In the genomic region with DNA sequence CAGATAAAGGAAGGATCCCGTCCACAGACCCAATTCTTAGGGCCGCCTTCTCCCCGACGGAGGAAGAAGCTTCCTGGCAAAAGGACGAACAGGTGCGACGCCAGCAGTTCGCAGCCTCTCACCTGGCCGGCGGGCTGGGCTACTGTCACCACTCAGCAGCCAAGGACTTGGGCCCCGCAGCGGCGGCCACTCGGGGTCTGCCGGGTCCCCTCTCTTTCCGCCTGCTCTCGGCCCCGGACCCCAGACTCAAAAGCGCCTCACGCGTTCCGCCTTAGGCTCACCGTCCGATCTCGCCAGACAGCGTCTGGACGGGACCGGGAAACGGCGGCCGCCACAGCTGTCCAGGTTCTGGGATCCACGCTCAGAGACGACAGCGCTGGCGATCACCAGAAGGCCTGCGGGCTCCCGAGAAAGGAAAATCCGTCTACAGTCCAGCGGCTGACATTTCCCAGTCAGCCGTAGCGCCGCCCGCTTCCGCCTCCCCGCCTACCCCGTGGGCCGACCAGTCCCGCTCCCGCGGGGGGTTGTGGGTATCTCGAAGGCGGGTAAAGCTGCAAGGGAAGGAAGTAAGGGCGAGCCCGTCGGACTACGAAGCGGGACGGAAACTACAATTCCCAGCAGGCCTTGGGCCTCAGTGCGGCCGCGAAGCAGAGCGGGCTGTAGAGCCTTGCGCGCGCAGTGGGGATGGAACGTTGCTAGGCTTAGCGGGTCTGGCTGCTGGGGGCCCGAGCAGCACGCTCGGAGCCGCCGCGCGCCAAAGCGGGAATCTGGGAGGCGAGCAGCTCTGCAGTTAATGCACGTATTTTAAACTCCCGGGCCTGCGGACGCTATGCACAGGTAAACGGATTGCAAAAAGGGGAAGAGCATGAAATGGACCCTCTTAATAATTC, we compare ENCODE assay signal across 8 cellular contexts. TPM values are rescaled to one million over a fixed set of nuclear protein-coding genes. Genes with fewer than 3 reads are reported as not detected.
DNase-seq lines count a peak whose midpoint lies in the region; ATAC-seq, FAIRE-seq and TF ChIP-seq lines count a peak whose summit lies in the region.

Gene LMBRD2 (minus strand): TSS at position 454 of the 890 bp plus-strand sequence. CDS start 8,538 bp downstream, outside the sequence.
Gene SKP2 (plus strand): TSS at position 678 of the 890 bp plus-strand sequence. CDS start 152 bp downstream, at position 830.

- FAIRE-seq in GM12892 (lab: Jason Lieb, UNC): peak; percentile 99

- H3K9me3 ChIP-seq in heart right ventricle (no peaks in the 10 kb centered on the region), upper lobe of left lung (no peaks in the 10 kb centered on the region)

- H3K27ac ChIP-seq in heart right ventricle (peak within 1 kb of the TSS; percentile 62 to 92 (median 88)), upper lobe of left lung (peak within 1 kb of the TSS; percentile 79 to 92 (median 82))

- DNase-seq in GM12892 (ENCODE audit: insufficient read length) (peak; percentile 82), NCI-H146 (lab: John Stamatoyannopoulos, UW) (peak; percentile 99), T-helper 1 cell (peak; percentile 92 to 97 (median 96)), amniotic epithelial cell (ENCODE audit: low read depth) (peak; percentile 98), heart right ventricle (peak; percentile 96 to 99), posterior cingulate gyrus (peak; percentile 98 to 100 (median 99)), upper lobe of left lung (peak; percentile 97 to 99)

- no peak for TF ChIP-seq CTCF in heart right ventricle (IDR thresholded peaks at IDR 0.05)
- TF ChIP-seq CTCF in upper lobe of left lung (IDR thresholded peaks at IDR 0.05): peak in 1 of 6 experiments; percentile 14

- H3K36me3 ChIP-seq in heart right ventricle (peaks cover 0 to 35% (median 0%) of the 10 kb centered on the region in 9 donors), upper lobe of left lung (peaks cover 0 to 12% (median 3%) of the 10 kb centered on the region in 4 donors)

- no peak for TF ChIP-seq EP300 in upper lobe of left lung (IDR thresholded peaks at IDR 0.05)

- H3K27me3 ChIP-seq in heart right ventricle: no peaks in the 10 kb centered on the region
- no peaks in the 10 kb centered on the region for H3K27me3 ChIP-seq in upper lobe of left lung

- H3K4me1 ChIP-seq in heart right ventricle (peaks cover 2 to 58% (median 38%) of the 10 kb centered on the region in 9 donors), upper lobe of left lung (peaks cover 25 to 53% (median 29%) of the 10 kb centered on the region in 4 donors)

- ATAC-seq in HG02852 (IDR thresholded peaks at IDR 0.05; ENCODE audit: unreplicated experiment): peak; percentile 98
- peak; percentile 99 to 100 (median 99) for ATAC-seq in heart right ventricle
- ATAC-seq in upper lobe of left lung (ENCODE audit: low FRiP score in 2 of 2): peak; percentile 100

- intact Hi-C loops in heart right ventricle (cut with DNase I): loop anchor here in 3 of 10 donors (1.0 to 5.0 kb wide), 2 partner anchors 90 to 91 kb away; partner anchors contain the start of gene NADK2 (in 3 of the 3)
- intact Hi-C loops in posterior cingulate gyrus (cut with DNase I): loop anchor here (5.0 kb wide), 2 partner anchors 91 to 726 kb away; partner anchors contain the start of genes NADK2 and NIPBL

- H3K4me3 ChIP-seq in heart right ventricle: peak within 1 kb of the TSS; percentile 86 to 100 (median 94)
- peak within 1 kb of the TSS; percentile 78 to 95 (median 87) for H3K4me3 ChIP-seq in upper lobe of left lung

- peak; percentile 70 for TF ChIP-seq POLR2A in GM12892 (IDR thresholded peaks at IDR 0.05; ENCODE audit: low read depth, low read length)
- peak in 3 of 4 donors; percentile 50 to 74 (median 67) for TF ChIP-seq POLR2A in upper lobe of left lung (IDR thresholded peaks at IDR 0.05)

- 0% methylated on average over 81 of the region's 81 CpGs for WGBS in heart right ventricle, 2 donors
- 0 to 2% methylated on average over 14 to 80 of the region's 81 CpGs for WGBS in upper lobe of left lung, 2 donors

RNA-seq across cellular contexts. Expression of gene LMBRD2, which starts in this region (rescaled TPM):
- 6.4 TPM for polyA plus RNA-seq in GM12892 (2012; ENCODE audit: missing spikeins)
- 10 to 100 TPM; 10.9 to 16.5 (median 12.7) TPM for total RNA-seq in heart right ventricle
- polyA plus RNA-seq in heart right ventricle: 1 to 10 TPM; 2.2 to 3.2 TPM
- 10 to 100 TPM in 2 of 6 donors, 1 to 10 TPM in 4; 3.8 to 27.0 (median 8.8) TPM for total RNA-seq in upper lobe of left lung

RNA-seq across cellular contexts. Expression of gene SKP2, which starts in this region (rescaled TPM):
- 26.6 TPM for polyA plus RNA-seq in GM12892 (2012; ENCODE audit: missing spikeins)
- total RNA-seq in heart right ventricle (1 to 10 TPM; 3.5 to 9.5 (median 5.6) TPM), upper lobe of left lung (10 to 100 TPM in 5 of 6 donors, 1 to 10 TPM in 1; 7.7 to 16.8 (median 14.4) TPM)
- 1 to 10 TPM; 1.5 to 2.1 TPM for polyA plus RNA-seq in heart right ventricle

Comparison
In these comparisons a context has a peak if more than half of its experiments do, and no peak if none do; other contexts are left out.
1. Peak in every context shown above with its lines: DNase-seq, ATAC-seq, H3K4me3 ChIP-seq and H3K27ac ChIP-seq.